In the genomic region with DNA sequence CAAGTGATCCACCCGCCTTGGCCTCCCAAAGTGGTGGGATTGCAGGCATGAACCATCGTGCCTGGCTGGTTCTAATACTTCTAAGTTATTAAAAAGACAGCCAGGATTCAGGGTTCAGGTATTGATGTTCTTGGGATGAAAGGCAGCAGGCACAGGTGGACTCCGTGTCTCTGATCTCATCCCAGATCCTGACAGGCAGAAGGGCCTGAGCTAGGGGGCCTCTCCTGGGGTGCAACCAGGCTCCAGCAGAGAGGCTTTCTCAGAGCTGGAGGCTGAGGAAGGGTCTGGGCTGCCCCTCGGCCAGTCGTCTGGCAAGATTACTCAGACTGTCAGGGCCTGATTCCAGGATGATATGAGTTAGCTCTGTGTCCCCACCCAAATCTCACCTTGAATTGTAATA, we compare ENCODE assay signal across 1 cellular context.
TF ChIP-seq lines count a peak whose summit lies in the region.

No MANE protein-coding gene starts in this region.

TF ChIP-seq in GM23338, 12 proteins besides CTCF, POLR2A, EP300 and RAD21:
- TF ChIP-seq EZH2phosphoT487 (IDR thresholded peaks at IDR 0.05; ENCODE audit: unreplicated experiment) (no peak), ZNF462 (CRISPR knock-in tag; IDR thresholded peaks at IDR 0.05) (no peak), NANOG (IDR thresholded peaks at IDR 0.05; ENCODE audit: borderline replicate concordance) (no peak), JUNB (IDR thresholded peaks at IDR 0.05; ENCODE audit: unreplicated experiment) (no peak), ZNF114 (CRISPR knock-in tag; IDR thresholded peaks at IDR 0.05) (no peak), EZH2 (IDR thresholded peaks at IDR 0.05; ENCODE audit: low read depth, unreplicated experiment) (no peak), ZNF331 (CRISPR knock-in tag; IDR thresholded peaks at IDR 0.05; ENCODE audit: low read depth) (no peak), ETS1 (IDR thresholded peaks at IDR 0.05) (no peak), STAT1 (IDR thresholded peaks at IDR 0.05; ENCODE audit: unreplicated experiment) (no peak), POLR2AphosphoS5 (IDR thresholded peaks at IDR 0.05; ENCODE audit: low read depth) (no peak), CREB1 (CRISPR knock-in tag; IDR thresholded peaks at IDR 0.05; ENCODE audit: low read depth) (no peak)
